In genomic region chr6:1230689-1231605, GRCh38 we compare ENCODE assay signal across 1 cellular context.
TF ChIP-seq lines count a peak whose summit lies in the region.

No MANE protein-coding gene starts in this region.

TF ChIP-seq in HepG2, 621 proteins besides CTCF, POLR2A, EP300 and RAD21 (continued from another document and continues in another):
- TF ChIP-seq, protein P1, sequence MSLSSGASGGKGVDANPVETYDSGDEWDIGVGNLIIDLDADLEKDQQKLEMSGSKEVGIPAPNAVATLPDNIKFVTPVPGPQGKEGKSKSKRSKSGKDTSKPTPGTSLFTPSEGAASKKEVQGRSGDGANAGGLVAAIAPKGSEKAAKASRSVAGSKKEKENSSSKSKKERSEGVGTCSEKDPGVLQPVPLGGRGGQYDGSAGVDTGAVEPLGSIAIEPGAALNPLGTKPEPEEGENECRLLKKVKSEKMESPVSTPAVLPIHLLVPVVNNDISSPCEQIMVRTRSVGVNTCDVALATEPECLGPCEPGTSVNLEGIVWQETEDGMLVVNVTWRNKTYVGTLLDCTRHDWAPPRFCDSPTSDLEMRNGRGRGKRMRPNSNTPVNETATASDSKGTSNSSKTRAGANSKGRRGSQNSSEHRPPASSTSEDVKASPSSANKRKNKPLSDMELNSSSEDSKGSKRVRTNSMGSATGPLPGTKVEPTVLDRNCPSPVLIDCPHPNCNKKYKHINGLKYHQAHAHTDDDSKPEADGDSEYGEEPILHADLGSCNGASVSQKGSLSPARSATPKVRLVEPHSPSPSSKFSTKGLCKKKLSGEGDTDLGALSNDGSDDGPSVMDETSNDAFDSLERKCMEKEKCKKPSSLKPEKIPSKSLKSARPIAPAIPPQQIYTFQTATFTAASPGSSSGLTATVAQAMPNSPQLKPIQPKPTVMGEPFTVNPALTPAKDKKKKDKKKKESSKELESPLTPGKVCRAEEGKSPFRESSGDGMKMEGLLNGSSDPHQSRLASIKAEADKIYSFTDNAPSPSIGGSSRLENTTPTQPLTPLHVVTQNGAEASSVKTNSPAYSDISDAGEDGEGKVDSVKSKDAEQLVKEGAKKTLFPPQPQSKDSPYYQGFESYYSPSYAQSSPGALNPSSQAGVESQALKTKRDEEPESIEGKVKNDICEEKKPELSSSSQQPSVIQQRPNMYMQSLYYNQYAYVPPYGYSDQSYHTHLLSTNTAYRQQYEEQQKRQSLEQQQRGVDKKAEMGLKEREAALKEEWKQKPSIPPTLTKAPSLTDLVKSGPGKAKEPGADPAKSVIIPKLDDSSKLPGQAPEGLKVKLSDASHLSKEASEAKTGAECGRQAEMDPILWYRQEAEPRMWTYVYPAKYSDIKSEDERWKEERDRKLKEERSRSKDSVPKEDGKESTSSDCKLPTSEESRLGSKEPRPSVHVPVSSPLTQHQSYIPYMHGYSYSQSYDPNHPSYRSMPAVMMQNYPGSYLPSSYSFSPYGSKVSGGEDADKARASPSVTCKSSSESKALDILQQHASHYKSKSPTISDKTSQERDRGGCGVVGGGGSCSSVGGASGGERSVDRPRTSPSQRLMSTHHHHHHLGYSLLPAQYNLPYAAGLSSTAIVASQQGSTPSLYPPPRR (CRISPR knock-in tag; IDR thresholded peaks at IDR 0.05; ENCODE audit: borderline replicate concordance) = peak; percentile 87
- TF ChIP-seq, protein P2, sequence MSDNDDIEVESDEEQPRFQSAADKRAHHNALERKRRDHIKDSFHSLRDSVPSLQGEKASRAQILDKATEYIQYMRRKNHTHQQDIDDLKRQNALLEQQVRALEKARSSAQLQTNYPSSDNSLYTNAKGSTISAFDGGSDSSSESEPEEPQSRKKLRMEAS (IDR thresholded peaks at IDR 0.05) = peak; percentile 79
- TF ChIP-seq CBX2 (IDR thresholded peaks at IDR 0.05; ENCODE audit: low read depth, low read length) (no peak), CBX2 (CRISPR knock-in tag; IDR thresholded peaks at IDR 0.05; ENCODE audit: low read depth) (no peak), TSC22D2 (CRISPR knock-in tag; IDR thresholded peaks at IDR 0.05; ENCODE audit: borderline replicate concordance) (0 out of 2 replicates have a peak, but pooled peaks have one; percentile 12), ZNF720 (CRISPR knock-in tag; IDR thresholded peaks at IDR 0.05) (no peak), ZBTB20 (CRISPR knock-in tag; IDR thresholded peaks at IDR 0.05; ENCODE audit: borderline replicate concordance, low read depth) (peak; percentile 84; the same call in 1 of the 2 replicates), NFKBIZ (CRISPR knock-in tag; IDR thresholded peaks at IDR 0.05) (0 out of 2 replicates have a peak, but pooled peaks have one; percentile 71), PCBP2 (optimal IDR thresholded peaks at IDR 0.05; ENCODE audit: low read depth, low read length, poor library complexity, severe bottlenecking) (no peak), ZBTB25 (CRISPR knock-in tag; IDR thresholded peaks at IDR 0.05) (peak; percentile 22; the same call in 1 of the 2 replicates), TP53 (CRISPR knock-in tag; conservative IDR thresholded peaks at IDR 0.05) (0 out of 2 replicates have a peak, but pooled peaks have one; percentile 58), SNRNP70 (IDR thresholded peaks at IDR 0.05; ENCODE audit: low read depth, low read length) (no peak), ERF (CRISPR knock-in tag; IDR thresholded peaks at IDR 0.05) (0 out of 2 replicates have a peak, but pooled peaks have one; percentile 42), ZNF556 (CRISPR knock-in tag; IDR thresholded peaks at IDR 0.05; ENCODE audit: borderline replicate concordance) (peak; percentile 77; the same call in 1 of the 2 replicates), MTF2 (CRISPR knock-in tag; IDR thresholded peaks at IDR 0.05; ENCODE audit: borderline replicate concordance) (no peak; the same call in 1 of the 2 replicates), ZNF570 (CRISPR knock-in tag; IDR thresholded peaks at IDR 0.05; ENCODE audit: borderline replicate concordance) (0 out of 2 replicates have a peak, but pooled peaks have one; percentile 32), ZNF326 (CRISPR knock-in tag; IDR thresholded peaks at IDR 0.05; ENCODE audit: borderline replicate concordance) (no peak), PAF1 (CRISPR knock-in tag; IDR thresholded peaks at IDR 0.05) (no peak), HDAC1 (CRISPR knock-in tag; IDR thresholded peaks at IDR 0.05) (0 out of 2 replicates have a peak, but pooled peaks have one; percentile 43), CHCHD3 (CRISPR knock-in tag; IDR thresholded peaks at IDR 0.05) (no peak), HOXA5 (CRISPR knock-in tag; IDR thresholded peaks at IDR 0.05) (0 out of 2 replicates have a peak, but pooled peaks have one; percentile 49), BRCA1 (CRISPR knock-in tag; IDR thresholded peaks at IDR 0.05) (0 out of 2 replicates have a peak, but pooled peaks have one; percentile 37), ZNF780A (CRISPR knock-in tag; IDR thresholded peaks at IDR 0.05) (peak; percentile 74; the same call in 1 of the 2 replicates), ATF7 (IDR thresholded peaks at IDR 0.05) (peak; percentile 67), ATF7 (CRISPR knock-in tag; IDR thresholded peaks at IDR 0.05) (peak; percentile 82; the same call in 1 of the 2 replicates), ZNF230 (CRISPR knock-in tag; IDR thresholded peaks at IDR 0.05) (peak; percentile 77; the same call in 1 of the 2 replicates), ZNF550 (CRISPR knock-in tag; IDR thresholded peaks at IDR 0.05; ENCODE audit: borderline replicate concordance) (0 out of 2 replicates have a peak, but pooled peaks have one; percentile 48), IKZF5 (CRISPR knock-in tag; IDR thresholded peaks at IDR 0.05) (peak; percentile 77)
- TF ChIP-seq, protein P3, sequence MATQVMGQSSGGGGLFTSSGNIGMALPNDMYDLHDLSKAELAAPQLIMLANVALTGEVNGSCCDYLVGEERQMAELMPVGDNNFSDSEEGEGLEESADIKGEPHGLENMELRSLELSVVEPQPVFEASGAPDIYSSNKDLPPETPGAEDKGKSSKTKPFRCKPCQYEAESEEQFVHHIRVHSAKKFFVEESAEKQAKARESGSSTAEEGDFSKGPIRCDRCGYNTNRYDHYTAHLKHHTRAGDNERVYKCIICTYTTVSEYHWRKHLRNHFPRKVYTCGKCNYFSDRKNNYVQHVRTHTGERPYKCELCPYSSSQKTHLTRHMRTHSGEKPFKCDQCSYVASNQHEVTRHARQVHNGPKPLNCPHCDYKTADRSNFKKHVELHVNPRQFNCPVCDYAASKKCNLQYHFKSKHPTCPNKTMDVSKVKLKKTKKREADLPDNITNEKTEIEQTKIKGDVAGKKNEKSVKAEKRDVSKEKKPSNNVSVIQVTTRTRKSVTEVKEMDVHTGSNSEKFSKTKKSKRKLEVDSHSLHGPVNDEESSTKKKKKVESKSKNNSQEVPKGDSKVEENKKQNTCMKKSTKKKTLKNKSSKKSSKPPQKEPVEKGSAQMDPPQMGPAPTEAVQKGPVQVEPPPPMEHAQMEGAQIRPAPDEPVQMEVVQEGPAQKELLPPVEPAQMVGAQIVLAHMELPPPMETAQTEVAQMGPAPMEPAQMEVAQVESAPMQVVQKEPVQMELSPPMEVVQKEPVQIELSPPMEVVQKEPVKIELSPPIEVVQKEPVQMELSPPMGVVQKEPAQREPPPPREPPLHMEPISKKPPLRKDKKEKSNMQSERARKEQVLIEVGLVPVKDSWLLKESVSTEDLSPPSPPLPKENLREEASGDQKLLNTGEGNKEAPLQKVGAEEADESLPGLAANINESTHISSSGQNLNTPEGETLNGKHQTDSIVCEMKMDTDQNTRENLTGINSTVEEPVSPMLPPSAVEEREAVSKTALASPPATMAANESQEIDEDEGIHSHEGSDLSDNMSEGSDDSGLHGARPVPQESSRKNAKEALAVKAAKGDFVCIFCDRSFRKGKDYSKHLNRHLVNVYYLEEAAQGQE (IDR thresholded peaks at IDR 0.05; ENCODE audit: borderline replicate concordance in 1 of 2, low read depth in 1 of 2, low read length in 2 of 2) = peak in 1 of 2 experiments; percentile 54; a peak in 2 of 4 replicates
- TF ChIP-seq, protein P4, sequence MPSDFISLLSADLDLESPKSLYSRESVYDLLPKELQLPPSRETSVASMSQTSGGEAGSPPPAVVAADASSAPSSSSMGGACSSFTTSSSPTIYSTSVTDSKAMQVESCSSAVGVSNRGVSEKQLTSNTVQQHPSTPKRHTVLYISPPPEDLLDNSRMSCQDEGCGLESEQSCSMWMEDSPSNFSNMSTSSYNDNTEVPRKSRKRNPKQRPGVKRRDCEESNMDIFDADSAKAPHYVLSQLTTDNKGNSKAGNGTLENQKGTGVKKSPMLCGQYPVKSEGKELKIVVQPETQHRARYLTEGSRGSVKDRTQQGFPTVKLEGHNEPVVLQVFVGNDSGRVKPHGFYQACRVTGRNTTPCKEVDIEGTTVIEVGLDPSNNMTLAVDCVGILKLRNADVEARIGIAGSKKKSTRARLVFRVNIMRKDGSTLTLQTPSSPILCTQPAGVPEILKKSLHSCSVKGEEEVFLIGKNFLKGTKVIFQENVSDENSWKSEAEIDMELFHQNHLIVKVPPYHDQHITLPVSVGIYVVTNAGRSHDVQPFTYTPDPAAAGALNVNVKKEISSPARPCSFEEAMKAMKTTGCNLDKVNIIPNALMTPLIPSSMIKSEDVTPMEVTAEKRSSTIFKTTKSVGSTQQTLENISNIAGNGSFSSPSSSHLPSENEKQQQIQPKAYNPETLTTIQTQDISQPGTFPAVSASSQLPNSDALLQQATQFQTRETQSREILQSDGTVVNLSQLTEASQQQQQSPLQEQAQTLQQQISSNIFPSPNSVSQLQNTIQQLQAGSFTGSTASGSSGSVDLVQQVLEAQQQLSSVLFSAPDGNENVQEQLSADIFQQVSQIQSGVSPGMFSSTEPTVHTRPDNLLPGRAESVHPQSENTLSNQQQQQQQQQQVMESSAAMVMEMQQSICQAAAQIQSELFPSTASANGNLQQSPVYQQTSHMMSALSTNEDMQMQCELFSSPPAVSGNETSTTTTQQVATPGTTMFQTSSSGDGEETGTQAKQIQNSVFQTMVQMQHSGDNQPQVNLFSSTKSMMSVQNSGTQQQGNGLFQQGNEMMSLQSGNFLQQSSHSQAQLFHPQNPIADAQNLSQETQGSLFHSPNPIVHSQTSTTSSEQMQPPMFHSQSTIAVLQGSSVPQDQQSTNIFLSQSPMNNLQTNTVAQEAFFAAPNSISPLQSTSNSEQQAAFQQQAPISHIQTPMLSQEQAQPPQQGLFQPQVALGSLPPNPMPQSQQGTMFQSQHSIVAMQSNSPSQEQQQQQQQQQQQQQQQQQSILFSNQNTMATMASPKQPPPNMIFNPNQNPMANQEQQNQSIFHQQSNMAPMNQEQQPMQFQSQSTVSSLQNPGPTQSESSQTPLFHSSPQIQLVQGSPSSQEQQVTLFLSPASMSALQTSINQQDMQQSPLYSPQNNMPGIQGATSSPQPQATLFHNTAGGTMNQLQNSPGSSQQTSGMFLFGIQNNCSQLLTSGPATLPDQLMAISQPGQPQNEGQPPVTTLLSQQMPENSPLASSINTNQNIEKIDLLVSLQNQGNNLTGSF (CRISPR knock-in tag; IDR thresholded peaks at IDR 0.05) = no peak
- TF ChIP-seq, protein P5, sequence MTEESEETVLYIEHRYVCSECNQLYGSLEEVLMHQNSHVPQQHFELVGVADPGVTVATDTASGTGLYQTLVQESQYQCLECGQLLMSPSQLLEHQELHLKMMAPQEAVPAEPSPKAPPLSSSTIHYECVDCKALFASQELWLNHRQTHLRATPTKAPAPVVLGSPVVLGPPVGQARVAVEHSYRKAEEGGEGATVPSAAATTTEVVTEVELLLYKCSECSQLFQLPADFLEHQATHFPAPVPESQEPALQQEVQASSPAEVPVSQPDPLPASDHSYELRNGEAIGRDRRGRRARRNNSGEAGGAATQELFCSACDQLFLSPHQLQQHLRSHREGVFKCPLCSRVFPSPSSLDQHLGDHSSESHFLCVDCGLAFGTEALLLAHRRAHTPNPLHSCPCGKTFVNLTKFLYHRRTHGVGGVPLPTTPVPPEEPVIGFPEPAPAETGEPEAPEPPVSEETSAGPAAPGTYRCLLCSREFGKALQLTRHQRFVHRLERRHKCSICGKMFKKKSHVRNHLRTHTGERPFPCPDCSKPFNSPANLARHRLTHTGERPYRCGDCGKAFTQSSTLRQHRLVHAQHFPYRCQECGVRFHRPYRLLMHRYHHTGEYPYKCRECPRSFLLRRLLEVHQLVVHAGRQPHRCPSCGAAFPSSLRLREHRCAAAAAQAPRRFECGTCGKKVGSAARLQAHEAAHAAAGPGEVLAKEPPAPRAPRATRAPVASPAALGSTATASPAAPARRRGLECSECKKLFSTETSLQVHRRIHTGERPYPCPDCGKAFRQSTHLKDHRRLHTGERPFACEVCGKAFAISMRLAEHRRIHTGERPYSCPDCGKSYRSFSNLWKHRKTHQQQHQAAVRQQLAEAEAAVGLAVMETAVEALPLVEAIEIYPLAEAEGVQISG (CRISPR knock-in tag; IDR thresholded peaks at IDR 0.05) = peak; percentile 59; the same call in 1 of the 2 replicates
